In the genomic region with DNA sequence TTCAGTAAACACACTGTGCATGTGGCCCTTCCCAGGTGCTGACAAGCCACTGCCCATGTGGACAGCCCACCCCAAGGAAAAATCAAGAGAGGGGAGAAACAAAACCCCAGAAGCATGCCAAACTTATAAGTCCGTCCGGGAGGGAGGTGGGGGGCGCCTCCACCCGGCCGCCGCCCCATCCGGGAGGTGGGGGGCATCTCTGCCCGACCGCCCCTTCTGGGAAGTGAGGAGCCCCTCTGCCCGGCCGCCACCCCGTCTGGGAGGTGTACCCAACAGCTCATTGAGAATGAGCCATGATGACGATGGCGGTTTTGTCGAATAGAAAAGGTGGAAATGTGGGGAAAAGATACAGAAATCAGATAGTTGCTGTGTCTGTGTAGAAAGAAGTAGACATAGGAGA, we compare ENCODE assay signal across 38 cellular contexts. TPM values are rescaled to one million over a fixed set of nuclear protein-coding genes. Genes with fewer than 3 reads are reported as not detected.
"Had no signal": no experiment of that assay in that cellular context is flagged by ENCODE, and none has a peak within 500 bp of the region (broad histone marks: within the 10 kb centered on the region; RNA-seq: fewer than 3 reads in every experiment).

No MANE protein-coding gene starts in this region.

- H3K4me1 Mint-ChIP-seq: activated naive CD4-positive, alpha-beta T cell treated with anti-CD3 and anti-CD28 coated beads, Interleukin-2, amount 50 U/mL, for 24 hours; activated naive CD8-positive, alpha-beta T cell treated with anti-CD3 and anti-CD28 coated beads for 36 hours; activated naive CD8-positive, alpha-beta T cell treated with anti-CD3 and anti-CD28 coated beads, Interleukin-2, amount 10 ng/mL, durations not matched to agents 7 days and 5 days; activated naive CD8-positive, alpha-beta T cell treated with anti-CD3 and anti-CD28 coated beads, Interleukin-2, amount 50 U/mL, for 24 hours; activated T-helper 17 cell treated with anti-CD3 and anti-CD28 coated beads, Interleukin-2, amount 50 U/mL, for 72 hours; brain; central memory CD8-positive, alpha-beta T cell had no signal

- H3K27me3 ChIP-seq: adrenal gland, ascending aorta, body of pancreas, brain microvascular endothelial cell, breast epithelium, cardiac muscle cell had no signal

- DNase-seq: activated effector memory CD4-positive, alpha-beta T cell treated with anti-CD3 and anti-CD28 coated beads, Interleukin-2, amount 50 U/mL, for 16 hours; activated effector memory CD4-positive, alpha-beta T cell treated with Interleukin-2 at 50 U/mL for 16 hours; activated gamma-delta T cell; activated gamma-delta T cell treated with Interleukin-2 at 50 U/mL for 16 hours; activated naive CD4-positive, alpha-beta T cell; activated naive CD4-positive, alpha-beta T cell treated with anti-CD3 and anti-CD28 coated beads for 36 hours; activated naive CD4-positive, alpha-beta T cell treated with anti-CD3 and anti-CD28 coated beads, Interleukin-2, amount 10 ng/mL, durations not matched to agents 7 days and 5 days; activated naive CD4-positive, alpha-beta T cell treated with anti-CD3 and anti-CD28 coated beads, Interleukin-2, amount 50 U/mL, for 16 hours; activated naive CD4-positive, alpha-beta T cell treated with Interleukin-2 at 50 U/mL for 16 hours; activated naive CD8-positive, alpha-beta T cell treated with anti-CD3 and anti-CD28 coated beads for 36 hours; activated naive CD8-positive, alpha-beta T cell treated with anti-CD3 and anti-CD28 coated beads, Interleukin-2, amount 10 ng/mL, durations not matched to agents 7 days and 5 days; activated naive CD8-positive, alpha-beta T cell treated with anti-CD3 and anti-CD28 coated beads, Interleukin-2, amount 50 U/mL, for 24 hours; activated T-cell treated with anti-CD3 and anti-CD28 coated beads, Interleukin-2, amount 50 U/mL, for 1 hour; activated T-cell treated with anti-CD3 and anti-CD28 coated beads, Interleukin-2, amount 50 U/mL, for 24 hours; activated T-cell treated with anti-CD3 and anti-CD28 coated beads, Interleukin-2, amount 50 U/mL, for 48 hours; activated T-cell treated with anti-CD3 and anti-CD28 coated beads, Interleukin-2, amount 50 U/mL, for 72 hours; adrenal gland; amniotic stem cell; amygdala; anterior cingulate cortex; aorta; body of pancreas; brain microvascular endothelial cell; caudate nucleus; central memory CD4-positive, alpha-beta T cell; cerebellar nuclear complex had no signal

- H3K36me3 ChIP-seq: adrenal gland, ascending aorta, brain microvascular endothelial cell, breast epithelium, cardiac muscle cell had no signal

- H3K4me1 ChIP-seq: adrenal gland, ascending aorta, body of pancreas, breast epithelium had no signal

- H3K27ac Mint-ChIP-seq: activated naive CD4-positive, alpha-beta T cell treated with anti-CD3 and anti-CD28 coated beads for 36 hours; activated naive CD4-positive, alpha-beta T cell treated with anti-CD3 and anti-CD28 coated beads, Interleukin-2, amount 10 ng/mL, durations not matched to agents 7 days and 5 days; activated naive CD4-positive, alpha-beta T cell treated with anti-CD3 and anti-CD28 coated beads, Interleukin-2, amount 50 U/mL, for 24 hours; activated naive CD4-positive, alpha-beta T cell treated with anti-CD3 and anti-CD28 coated beads, Interleukin-2, amount 50 U/mL, for 72 hours; activated naive CD8-positive, alpha-beta T cell; activated naive CD8-positive, alpha-beta T cell treated with anti-CD3 and anti-CD28 coated beads for 36 hours; activated naive CD8-positive, alpha-beta T cell treated with anti-CD3 and anti-CD28 coated beads, Interleukin-2, amount 10 ng/mL, durations not matched to agents 7 days and 5 days; activated naive CD8-positive, alpha-beta T cell treated with anti-CD3 and anti-CD28 coated beads, Interleukin-2, amount 50 U/mL, for 24 hours; activated T-cell treated with anti-CD3 and anti-CD28 coated beads, Interleukin-2, amount 50 U/mL, for 24 hours; activated T-cell treated with anti-CD3 and anti-CD28 coated beads, Interleukin-2, amount 50 U/mL, for 72 hours; activated T-helper 1 cell treated with anti-CD3 and anti-CD28 coated beads, Interleukin-12 subunit alpha, Interleukin-12 subunit beta, Interleukin-2, Interleukin-4 antibody, amounts not matched to agents 30 ng/mL and 10 ng/mL and 1 ng/mL, durations not matched to agents 14 hours and 24 hours and 36 hours; activated T-helper 17 cell treated with anti-CD3 and anti-CD28 coated beads, Interleukin-2, amount 50 U/mL, for 72 hours; activated T-helper 2 cell treated with anti-CD3 and anti-CD28 coated beads, Interferon-gamma antibody, Interleukin-2, Interleukin-4, amounts not matched to agents 10 μg/mL and 5 μg/mL and 100 μg/mL, durations not matched to agents 14 hours and 24 hours and 36 hours; brain had no signal

- ATAC-seq: activated naive CD4-positive, alpha-beta T cell treated with anti-CD3 and anti-CD28 coated beads, Interleukin-2, amount 50 U/mL, for 72 hours; activated naive CD8-positive, alpha-beta T cell treated with anti-CD3 and anti-CD28 coated beads, Interleukin-2, amount 50 U/mL, for 24 hours; activated T-cell treated with anti-CD3 and anti-CD28 coated beads, Interleukin-2, amount 50 U/mL, for 72 hours; activated T-helper 17 cell treated with anti-CD3 and anti-CD28 coated beads, Interleukin-2, amount 50 U/mL, for 72 hours; body of pancreas had no signal

- H3K36me3 Mint-ChIP-seq: activated naive CD4-positive, alpha-beta T cell treated with anti-CD3 and anti-CD28 coated beads, Interleukin-2, amount 10 ng/mL, durations not matched to agents 7 days and 5 days; brain had no signal

- H3K4me3 Mint-ChIP-seq: activated naive CD4-positive, alpha-beta T cell treated with anti-CD3 and anti-CD28 coated beads for 36 hours; activated naive CD4-positive, alpha-beta T cell treated with anti-CD3 and anti-CD28 coated beads, Interleukin-2, amount 10 ng/mL, durations not matched to agents 7 days and 5 days; activated naive CD4-positive, alpha-beta T cell treated with anti-CD3 and anti-CD28 coated beads, Interleukin-2, amount 50 U/mL, for 24 hours; activated naive CD8-positive, alpha-beta T cell; activated naive CD8-positive, alpha-beta T cell treated with anti-CD3 and anti-CD28 coated beads for 36 hours; activated naive CD8-positive, alpha-beta T cell treated with anti-CD3 and anti-CD28 coated beads, Interleukin-2, amount 10 ng/mL, durations not matched to agents 7 days and 5 days; activated naive CD8-positive, alpha-beta T cell treated with anti-CD3 and anti-CD28 coated beads, Interleukin-2, amount 50 U/mL, for 24 hours; activated T-cell treated with anti-CD3 and anti-CD28 coated beads, Interleukin-2, amount 50 U/mL, for 24 hours; activated T-cell treated with anti-CD3 and anti-CD28 coated beads, Interleukin-2, amount 50 U/mL, for 72 hours; activated T-helper 1 cell treated with anti-CD3 and anti-CD28 coated beads, Interleukin-12 subunit alpha, Interleukin-12 subunit beta, Interleukin-2, Interleukin-4 antibody, amounts not matched to agents 30 ng/mL and 10 ng/mL and 1 ng/mL, durations not matched to agents 14 hours and 24 hours and 36 hours; activated T-helper 17 cell treated with anti-CD3 and anti-CD28 coated beads, Interleukin-2, amount 50 U/mL, for 72 hours; brain; central memory CD8-positive, alpha-beta T cell had no signal

- H3K27ac ChIP-seq: adrenal gland, ascending aorta, body of pancreas, brain microvascular endothelial cell, breast epithelium, cardiac muscle cell had no signal

- H3K4me3 ChIP-seq: adrenal gland, ascending aorta, body of pancreas, breast epithelium, cardiac muscle cell had no signal

RNA-seq across cellular contexts. Expression of gene C2CD4B, which starts 53.8 kb away (rescaled TPM):
- total RNA-seq: activated naive CD8-positive, alpha-beta T cell treated with anti-CD3 and anti-CD28 coated beads for 36 hours; activated naive CD8-positive, alpha-beta T cell treated with anti-CD3 and anti-CD28 coated beads, Interleukin-2, amount 10 ng/mL, durations not matched to agents 7 days and 5 days; astrocyte had no signal
